ENCODE assay signal across 25 cellular contexts in the genomic region with DNA sequence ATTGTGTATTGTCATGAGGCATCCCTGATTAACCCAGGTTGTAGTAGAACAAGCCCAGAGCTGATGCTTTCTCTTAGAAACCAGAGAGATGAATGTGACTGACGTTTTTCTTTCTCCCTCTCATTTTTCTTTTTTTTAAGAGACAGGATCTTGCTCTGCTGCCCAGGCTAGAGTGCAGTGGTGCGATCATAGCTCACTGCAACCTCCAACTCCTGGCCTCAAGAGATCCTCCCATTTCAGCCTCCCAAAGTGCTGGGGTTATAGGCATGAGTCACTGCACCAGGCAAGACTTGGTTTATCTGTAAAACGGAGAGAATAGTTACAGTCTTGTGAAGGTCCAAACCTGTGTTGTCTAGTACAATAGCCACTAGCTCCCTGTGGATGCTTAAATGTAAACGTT.
"Had no signal": no experiment of that assay in that cellular context is flagged by ENCODE, and none has a peak within 500 bp of the region (broad histone marks: within the 10 kb centered on the region; RNA-seq: fewer than 3 reads in every experiment).

No MANE protein-coding gene starts in this region.

- H3K36me3 ChIP-seq: heart right ventricle, lower lobe of right lung, ovary, right atrium auricular region, stomach, thyroid gland, transverse colon, upper lobe of left lung had no signal

- ATAC-seq: heart right ventricle; left lobe of liver; lower lobe of right lung; natural killer cell; sciatic nerve; stimulated activated naive B cell treated with anti-CD40 and anti-IgM and Interleukin-4, amounts not matched to agents 10 μg/mL and 1 μg/mL and 100 μg/mL, for 72 hours; stimulated activated naive CD8-positive, alpha-beta T cell treated with anti-CD3 and anti-CD28 coated beads, Interleukin-15, Interleukin-2, amounts not matched to agents 100 U/mL and 50 U/mL, for 24 hours had no signal

- H3K27ac ChIP-seq: ovary, skin epidermis, testis, thyroid gland had no signal

- DNase-seq: heart right ventricle; islet precursor cell; lower lobe of right lung; mammary epithelial cell; mesendoderm; naive B cell; natural killer cell; nephron progenitor cell; ovary; stimulated activated CD4-positive, alpha-beta T cell treated with anti-CD3 and anti-CD28 coated beads, Interleukin-12 subunit alpha, Interleukin-12 subunit beta, amount 100 ng/mL, for 4 hours; stimulated activated CD4-positive, alpha-beta T cell treated with anti-CD3 and anti-CD28 coated beads, Interleukin-15, amount 100 ng/mL, for 24 hours; stimulated activated CD4-positive, alpha-beta T cell treated with anti-CD3 and anti-CD28 coated beads, Interleukin-2, amount 100 ng/mL, for 24 hours; stimulated activated CD4-positive, alpha-beta T cell treated with anti-CD3 and anti-CD28 coated beads, Interleukin-4, amount 100 ng/mL, for 1 hour; stimulated activated naive B cell treated with anti-CD40 and anti-IgM and Interleukin-4, amounts not matched to agents 10 μg/mL and 1 μg/mL and 100 μg/mL, for 72 hours; stimulated activated naive CD8-positive, alpha-beta T cell treated with anti-CD3 and anti-CD28 coated beads, Interleukin-15, Interleukin-2, amounts not matched to agents 100 U/mL and 50 U/mL, for 24 hours; stomach; testis; thyroid gland; transverse colon; upper lobe of left lung had no signal

- H3K9me3 ChIP-seq: heart right ventricle, lower lobe of right lung, ovary, right atrium auricular region, stomach, testis, thyroid gland, transverse colon, upper lobe of left lung had no signal

- H3K27me3 ChIP-seq: hepatocyte, ovary, right atrium auricular region, stomach, testis, thyroid gland, transverse colon, upper lobe of left lung had no signal

- H2AFZ ChIP-seq: hepatocyte had no signal

- H3K4me3 ChIP-seq: heart right ventricle, hepatocyte, lower lobe of right lung, ovary, right atrium auricular region, skin epidermis, testis, thyroid gland, transverse colon had no signal
